In the genomic region with DNA sequence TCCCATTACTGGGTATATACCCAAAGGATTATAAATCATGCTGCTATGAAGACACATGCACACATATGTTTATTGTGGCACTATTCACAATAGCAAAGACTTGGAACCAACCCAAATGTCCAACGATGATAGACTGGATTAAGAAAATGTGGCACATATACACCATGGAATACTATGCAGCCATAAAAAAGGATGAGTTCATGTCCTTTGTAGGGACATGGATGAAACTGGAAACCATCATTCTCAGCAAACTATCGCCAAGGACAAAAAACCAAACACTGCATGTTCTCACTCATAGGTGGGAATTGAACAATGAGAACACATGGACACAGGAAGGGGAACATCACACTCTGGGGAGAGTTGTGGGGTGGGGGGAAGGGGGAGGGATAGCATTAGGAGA, we compare ENCODE assay signal across 14 cellular contexts. TPM values are rescaled to one million over a fixed set of nuclear protein-coding genes. Genes with fewer than 3 reads are reported as not detected.
"Had no signal": no experiment of that assay in that cellular context is flagged by ENCODE, and none has a peak within 500 bp of the region (broad histone marks: within the 10 kb centered on the region; RNA-seq: fewer than 3 reads in every experiment).

No MANE protein-coding gene starts in this region.

RNA-seq across cellular contexts. Expression of a gene that starts 15.3 kb away (rescaled TPM):
- total RNA-seq: activated B cell treated with CpG ODN at 0.5 μM for 24 hours; activated CD4-positive, alpha-beta memory T cell treated with anti-CD3 and anti-CD28 coated beads for 36 hours; activated CD4-positive, alpha-beta memory T cell treated with anti-CD3 and anti-CD28 coated beads, Interleukin-2, amount 10 ng/mL, durations not matched to agents 7 days and 5 days; activated CD4-positive, alpha-beta T cell treated with anti-CD3 and anti-CD28 coated beads for 36 hours; activated CD4-positive, alpha-beta T cell treated with anti-CD3 and anti-CD28 coated beads, Interleukin-2, amount 10 ng/mL, durations not matched to agents 24 days and 14 days; activated CD4-positive, alpha-beta T cell treated with anti-CD3 and anti-CD28 coated beads, Interleukin-2, amount 10 ng/mL, durations not matched to agents 7 days and 5 days; activated CD8-positive, alpha-beta memory T cell treated with anti-CD3 and anti-CD28 coated beads for 36 hours; activated CD8-positive, alpha-beta memory T cell treated with anti-CD3 and anti-CD28 coated beads, Interleukin-2, amount 10 ng/mL, durations not matched to agents 7 days and 5 days; activated CD8-positive, alpha-beta T cell treated with anti-CD3 and anti-CD28 coated beads for 36 hours; activated CD8-positive, alpha-beta T cell treated with anti-CD3 and anti-CD28 coated beads, Interleukin-2, amount 10 ng/mL, durations not matched to agents 7 days and 5 days; T-helper 1 cell treated with Interleukin-12 subunit alpha and Interleukin-12 subunit beta and Interleukin-4 antibody, amounts not matched to agents 30 ng/mL and 1 ng/mL, for 36 hours; T-helper 17 cell; T-helper 2 cell treated with Interferon-gamma antibody and Interleukin-4, amounts not matched to agents 100 ng/mL and 5 ng/mL, for 36 hours; WTC11 had no signal

RNA-seq across cellular contexts. Expression of a gene that starts 33.5 kb away (rescaled TPM):
- total RNA-seq: activated B cell treated with CpG ODN at 0.5 μM for 24 hours; activated CD4-positive, alpha-beta memory T cell treated with anti-CD3 and anti-CD28 coated beads for 36 hours; activated CD4-positive, alpha-beta memory T cell treated with anti-CD3 and anti-CD28 coated beads, Interleukin-2, amount 10 ng/mL, durations not matched to agents 7 days and 5 days; activated CD4-positive, alpha-beta T cell treated with anti-CD3 and anti-CD28 coated beads for 36 hours; activated CD4-positive, alpha-beta T cell treated with anti-CD3 and anti-CD28 coated beads, Interleukin-2, amount 10 ng/mL, durations not matched to agents 24 days and 14 days; activated CD4-positive, alpha-beta T cell treated with anti-CD3 and anti-CD28 coated beads, Interleukin-2, amount 10 ng/mL, durations not matched to agents 7 days and 5 days; activated CD8-positive, alpha-beta memory T cell treated with anti-CD3 and anti-CD28 coated beads for 36 hours; activated CD8-positive, alpha-beta memory T cell treated with anti-CD3 and anti-CD28 coated beads, Interleukin-2, amount 10 ng/mL, durations not matched to agents 7 days and 5 days; activated CD8-positive, alpha-beta T cell treated with anti-CD3 and anti-CD28 coated beads for 36 hours; activated CD8-positive, alpha-beta T cell treated with anti-CD3 and anti-CD28 coated beads, Interleukin-2, amount 10 ng/mL, durations not matched to agents 7 days and 5 days; T-helper 1 cell treated with Interleukin-12 subunit alpha and Interleukin-12 subunit beta and Interleukin-4 antibody, amounts not matched to agents 30 ng/mL and 1 ng/mL, for 36 hours; T-helper 17 cell; T-helper 2 cell treated with Interferon-gamma antibody and Interleukin-4, amounts not matched to agents 100 ng/mL and 5 ng/mL, for 36 hours had no signal
